ENCODE assay signal across 8 cellular contexts in genomic region chr19:38559428-38560401, GRCh38.
DNase-seq lines count a peak whose midpoint lies in the region; ATAC-seq and TF ChIP-seq lines count a peak whose summit lies in the region.

No MANE protein-coding gene starts in this region.

- H3K4me3 ChIP-seq in GM12864 (ENCODE audit: low read depth, low read length) (no peak overlapping the region), choroid plexus epithelial cell (ENCODE audit: low read depth, low read length) (no peak overlapping the region)

- no peak for TF ChIP-seq CTCF in GM12864 (IDR thresholded peaks at IDR 0.05; ENCODE audit: low read depth, low read length, missing control alignments)
- no peak for TF ChIP-seq CTCF in choroid plexus epithelial cell (conservative IDR thresholded peaks at IDR 0.05; ENCODE audit: low read depth, low read length)

- DNase-seq in GM12864 (ENCODE audit: low read depth) (peak; percentile 95), choroid plexus epithelial cell (ENCODE audit: low read depth) (peak; percentile 13), midbrain (lab: John Stamatoyannopoulos, UW) (no peak), NCI-H2196 treated with DMSO at 0.1 percent for 48 hours (lab: John Stamatoyannopoulos, UW; ENCODE audit: unreplicated experiment) (no peak), inferior parietal cortex (ENCODE audit: extremely low spot score) (no peak), retina (no peak)

- ATAC-seq in GM21390 (IDR thresholded peaks at IDR 0.05; ENCODE audit: unreplicated experiment) (peak; percentile 51), HG03575 (IDR thresholded peaks at IDR 0.05; ENCODE audit: extremely low read depth, insufficient number of reproducible peaks, low FRiP score, unreplicated experiment) (peak; percentile 43)

Comparison
In these comparisons a context has a peak if more than half of its experiments do, and no peak if none do; other contexts are left out.
1. DNase-seq: peak in GM12864 (single experiment) and choroid plexus epithelial cell (single experiment); none in midbrain (single experiment), NCI-H2196 treated with DMSO at 0.1 percent for 48 hours (single experiment), inferior parietal cortex (single experiment) and retina (single experiment).